17 cellular contexts compared by ENCODE assay signal in genomic region chr12:46332260-46332659, GRCh38. TPM values are rescaled to one million over a fixed set of nuclear protein-coding genes. Genes with fewer than 3 reads are reported as not detected.
DNase-seq lines count a peak whose midpoint lies in the region; TF ChIP-seq lines count a peak whose summit lies in the region.
"Had no signal": no experiment of that assay in that cellular context is flagged by ENCODE, and none has a peak within 500 bp of the region (broad histone marks: within the 10 kb centered on the region; RNA-seq: fewer than 3 reads in every experiment).

No MANE protein-coding gene starts in this region.

- TF ChIP-seq CTCF in choroid plexus epithelial cell (conservative IDR thresholded peaks at IDR 0.05; ENCODE audit: low read depth, low read length): no peak

- no peak overlapping the region for H3K4me2 ChIP-seq in GM23248 (ENCODE audit: unreplicated experiment)
- H3K4me2 ChIP-seq: BLaER1, GM23338 had no signal

- no peaks in the 10 kb centered on the region for H3K79me2 ChIP-seq in GM23248 (ENCODE audit: insufficient read depth)

- H3K27ac ChIP-seq in GM23248: no peak overlapping the region
- H3K27ac ChIP-seq: BLaER1, gastroesophageal sphincter, testis had no signal

- no peaks in the 10 kb centered on the region for H3K27me3 ChIP-seq in GM23248 (replicated peaks; ENCODE audit: insufficient read depth)
- H3K27me3 ChIP-seq: BLaER1, gastroesophageal sphincter, testis had no signal

- H4K20me1 ChIP-seq in GM23248 (ENCODE audit: insufficient read depth): no peaks in the 10 kb centered on the region
- H4K20me1 ChIP-seq: BLaER1 had no signal

- 15% methylated on average over 3 of the region's 3 CpGs for WGBS in GM23248 (ENCODE audit: low coverage in 1 of 2, low lambda C conversion rate in 2 of 2, missing lambda C conversion rate in 2 of 2), 2 experiments

- no peak overlapping the region for H3K9ac ChIP-seq in GM23248
- H3K9ac ChIP-seq: BLaER1 had no signal

- DNase-seq in GM23248 (peak; percentile 62), RPMI7951 (ENCODE audit: low read depth) (peak; percentile 60), choroid plexus epithelial cell (ENCODE audit: low read depth) (peak; percentile 69), non-pigmented ciliary epithelial cell (ENCODE audit: low read depth) (peak; percentile 48), mesenteric fat pad (ENCODE audit: low spot score) (no peak), NCI-H69 (lab: John Stamatoyannopoulos, UW) (no peak), DMS114 treated with DMSO at 0.1 percent for 48 hours (lab: John Stamatoyannopoulos, UW; ENCODE audit: unreplicated experiment) (no peak)
- no peak for DNase-seq in activated CD4-positive, alpha-beta T cell treated with anti-CD3 and anti-CD28 coated beads for 1 hour
- DNase-seq: activated CD4-positive, alpha-beta T cell treated with anti-CD3 and anti-CD28 coated beads for 36 hours; activated naive CD4-positive, alpha-beta T cell treated with anti-CD3 and anti-CD28 coated beads for 36 hours; NCI-H1092; stimulated activated CD8-positive, alpha-beta memory T cell treated with anti-CD3 and anti-CD28 coated beads, Interleukin-4, amount 100 ng/mL, for 48 hours; testis had no signal

- H3K9me2 ChIP-seq in GM23248 (ENCODE audit: insufficient read depth): no peaks in the 10 kb centered on the region

- H3K36me3 ChIP-seq in GM23248 (ENCODE audit: low read depth): no peaks in the 10 kb centered on the region
- H3K36me3 ChIP-seq: BLaER1, gastroesophageal sphincter had no signal

- H2AFZ ChIP-seq in GM23248: no peak overlapping the region
- H2AFZ ChIP-seq: GM23338 had no signal

- H3F3A ChIP-seq in GM23248 (ENCODE audit: insufficient read depth): no peaks in the 10 kb centered on the region

- H3K4me3 ChIP-seq in GM23248: no peak overlapping the region
- H3K4me3 ChIP-seq in choroid plexus epithelial cell (ENCODE audit: low read depth, low read length): no peak overlapping the region
- H3K4me3 ChIP-seq: BLaER1, gastroesophageal sphincter, GM23338, lung, testis had no signal

- peaks cover 6% of the 10 kb centered on the region for H3K4me1 ChIP-seq in GM23248 (ENCODE audit: insufficient read depth)
- H3K4me1 ChIP-seq: BLaER1, gastroesophageal sphincter, testis had no signal

- H3K9me3 ChIP-seq in GM23248 (ENCODE audit: low read depth): no peaks in the 10 kb centered on the region
- H3K9me3 ChIP-seq: testis had no signal

- in situ Hi-C loops in GM23248 (cut with MboI): no loop called here

RNA-seq across cellular contexts. Expression of gene SLC38A2, which starts 40.3 kb away (rescaled TPM):
- 1,383 and 1,539 TPM in 2 replicates for total RNA-seq in GM23248 (2014; rRNA removed; shearing (Covaris generic))
- polyA plus RNA-seq in GM23248 (2016; fragmentation: Nextera tagmentation; extraction: Ambion mirVana): 649 and 683 TPM in 2 replicates
- total RNA-seq in RPMI7951 (2014; rRNA removed; shearing (Covaris generic)): 246 and 317 TPM in 2 replicates
- total RNA-seq in mesenteric fat pad: 248 TPM

Comparison
In these comparisons a context has a peak if more than half of its experiments do, and no peak if none do; other contexts are left out.
1. DNase-seq: peak in GM23248 (single experiment), RPMI7951 (single experiment), choroid plexus epithelial cell (single experiment) and non-pigmented ciliary epithelial cell (single experiment); none in activated CD4-positive, alpha-beta T cell treated with anti-CD3 and anti-CD28 coated beads for 1 hour (single experiment), mesenteric fat pad (single experiment), NCI-H69 (single experiment) and DMS114 treated with DMSO at 0.1 percent for 48 hours (single experiment).